1 cellular context compared by ENCODE assay signal in genomic region chr17:42853597-42853967, GRCh38.
TF ChIP-seq lines count a peak whose summit lies in the region.

No MANE protein-coding gene starts in this region.

TF ChIP-seq in HepG2, 621 proteins besides CTCF, POLR2A, EP300 and RAD21 (continues in another document):
- TF ChIP-seq ZXDC (CRISPR knock-in tag; IDR thresholded peaks at IDR 0.05) = 0 out of 2 replicates have a peak, but pooled peaks have one; percentile 63
- TF ChIP-seq, protein P1, sequence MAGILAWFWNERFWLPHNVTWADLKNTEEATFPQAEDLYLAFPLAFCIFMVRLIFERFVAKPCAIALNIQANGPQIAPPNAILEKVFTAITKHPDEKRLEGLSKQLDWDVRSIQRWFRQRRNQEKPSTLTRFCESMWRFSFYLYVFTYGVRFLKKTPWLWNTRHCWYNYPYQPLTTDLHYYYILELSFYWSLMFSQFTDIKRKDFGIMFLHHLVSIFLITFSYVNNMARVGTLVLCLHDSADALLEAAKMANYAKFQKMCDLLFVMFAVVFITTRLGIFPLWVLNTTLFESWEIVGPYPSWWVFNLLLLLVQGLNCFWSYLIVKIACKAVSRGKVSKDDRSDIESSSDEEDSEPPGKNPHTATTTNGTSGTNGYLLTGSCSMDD (CRISPR knock-in tag; IDR thresholded peaks at IDR 0.05) = no peak
- 0 out of 2 replicates have a peak, but pooled peaks have one; percentile 8 for TF ChIP-seq ZHX1 (CRISPR knock-in tag; IDR thresholded peaks at IDR 0.05; ENCODE audit: low read depth)
- no peak for TF ChIP-seq ZNF580 (CRISPR knock-in tag; IDR thresholded peaks at IDR 0.05; ENCODE audit: borderline replicate concordance, low read depth)
- no peak for TF ChIP-seq ZSCAN5A (CRISPR knock-in tag; IDR thresholded peaks at IDR 0.05; ENCODE audit: borderline replicate concordance)
- 0 out of 2 replicates have a peak, but pooled peaks have one; percentile 16 for TF ChIP-seq ZNF468 (CRISPR knock-in tag; IDR thresholded peaks at IDR 0.05)
- no peak for TF ChIP-seq ZNF816 (CRISPR knock-in tag; IDR thresholded peaks at IDR 0.05; ENCODE audit: borderline replicate concordance)
- TF ChIP-seq MTA1 (CRISPR knock-in tag; IDR thresholded peaks at IDR 0.05; ENCODE audit: borderline replicate concordance) = no peak
- TF ChIP-seq MEIS2 (CRISPR knock-in tag; IDR thresholded peaks at IDR 0.05) = 0 out of 2 replicates have a peak, but pooled peaks have one; percentile 32
- peak; percentile 28; the same call in 1 of the 2 replicates for TF ChIP-seq NFKB2 (CRISPR knock-in tag; IDR thresholded peaks at IDR 0.05; ENCODE audit: borderline replicate concordance)
- TF ChIP-seq ZNF660 (CRISPR knock-in tag; IDR thresholded peaks at IDR 0.05; ENCODE audit: borderline replicate concordance, low read depth) = no peak
- TF ChIP-seq ZNF235 (CRISPR knock-in tag; IDR thresholded peaks at IDR 0.05; ENCODE audit: borderline replicate concordance) = no peak
- TF ChIP-seq SOX13 (IDR thresholded peaks at IDR 0.05) = no peak
- no peak for TF ChIP-seq SOX13 (CRISPR knock-in tag; conservative IDR thresholded peaks at IDR 0.05 in 1 of 2, IDR thresholded peaks at IDR 0.05 in 1 of 2)
- TF ChIP-seq, protein P2, sequence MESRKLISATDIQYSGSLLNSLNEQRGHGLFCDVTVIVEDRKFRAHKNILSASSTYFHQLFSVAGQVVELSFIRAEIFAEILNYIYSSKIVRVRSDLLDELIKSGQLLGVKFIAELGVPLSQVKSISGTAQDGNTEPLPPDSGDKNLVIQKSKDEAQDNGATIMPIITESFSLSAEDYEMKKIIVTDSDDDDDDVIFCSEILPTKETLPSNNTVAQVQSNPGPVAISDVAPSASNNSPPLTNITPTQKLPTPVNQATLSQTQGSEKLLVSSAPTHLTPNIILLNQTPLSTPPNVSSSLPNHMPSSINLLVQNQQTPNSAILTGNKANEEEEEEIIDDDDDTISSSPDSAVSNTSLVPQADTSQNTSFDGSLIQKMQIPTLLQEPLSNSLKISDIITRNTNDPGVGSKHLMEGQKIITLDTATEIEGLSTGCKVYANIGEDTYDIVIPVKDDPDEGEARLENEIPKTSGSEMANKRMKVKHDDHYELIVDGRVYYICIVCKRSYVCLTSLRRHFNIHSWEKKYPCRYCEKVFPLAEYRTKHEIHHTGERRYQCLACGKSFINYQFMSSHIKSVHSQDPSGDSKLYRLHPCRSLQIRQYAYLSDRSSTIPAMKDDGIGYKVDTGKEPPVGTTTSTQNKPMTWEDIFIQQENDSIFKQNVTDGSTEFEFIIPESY (CRISPR knock-in tag; IDR thresholded peaks at IDR 0.05) = no peak
- TF ChIP-seq STAT5B (CRISPR knock-in tag; IDR thresholded peaks at IDR 0.05) = no peak
- TF ChIP-seq, protein P3, sequence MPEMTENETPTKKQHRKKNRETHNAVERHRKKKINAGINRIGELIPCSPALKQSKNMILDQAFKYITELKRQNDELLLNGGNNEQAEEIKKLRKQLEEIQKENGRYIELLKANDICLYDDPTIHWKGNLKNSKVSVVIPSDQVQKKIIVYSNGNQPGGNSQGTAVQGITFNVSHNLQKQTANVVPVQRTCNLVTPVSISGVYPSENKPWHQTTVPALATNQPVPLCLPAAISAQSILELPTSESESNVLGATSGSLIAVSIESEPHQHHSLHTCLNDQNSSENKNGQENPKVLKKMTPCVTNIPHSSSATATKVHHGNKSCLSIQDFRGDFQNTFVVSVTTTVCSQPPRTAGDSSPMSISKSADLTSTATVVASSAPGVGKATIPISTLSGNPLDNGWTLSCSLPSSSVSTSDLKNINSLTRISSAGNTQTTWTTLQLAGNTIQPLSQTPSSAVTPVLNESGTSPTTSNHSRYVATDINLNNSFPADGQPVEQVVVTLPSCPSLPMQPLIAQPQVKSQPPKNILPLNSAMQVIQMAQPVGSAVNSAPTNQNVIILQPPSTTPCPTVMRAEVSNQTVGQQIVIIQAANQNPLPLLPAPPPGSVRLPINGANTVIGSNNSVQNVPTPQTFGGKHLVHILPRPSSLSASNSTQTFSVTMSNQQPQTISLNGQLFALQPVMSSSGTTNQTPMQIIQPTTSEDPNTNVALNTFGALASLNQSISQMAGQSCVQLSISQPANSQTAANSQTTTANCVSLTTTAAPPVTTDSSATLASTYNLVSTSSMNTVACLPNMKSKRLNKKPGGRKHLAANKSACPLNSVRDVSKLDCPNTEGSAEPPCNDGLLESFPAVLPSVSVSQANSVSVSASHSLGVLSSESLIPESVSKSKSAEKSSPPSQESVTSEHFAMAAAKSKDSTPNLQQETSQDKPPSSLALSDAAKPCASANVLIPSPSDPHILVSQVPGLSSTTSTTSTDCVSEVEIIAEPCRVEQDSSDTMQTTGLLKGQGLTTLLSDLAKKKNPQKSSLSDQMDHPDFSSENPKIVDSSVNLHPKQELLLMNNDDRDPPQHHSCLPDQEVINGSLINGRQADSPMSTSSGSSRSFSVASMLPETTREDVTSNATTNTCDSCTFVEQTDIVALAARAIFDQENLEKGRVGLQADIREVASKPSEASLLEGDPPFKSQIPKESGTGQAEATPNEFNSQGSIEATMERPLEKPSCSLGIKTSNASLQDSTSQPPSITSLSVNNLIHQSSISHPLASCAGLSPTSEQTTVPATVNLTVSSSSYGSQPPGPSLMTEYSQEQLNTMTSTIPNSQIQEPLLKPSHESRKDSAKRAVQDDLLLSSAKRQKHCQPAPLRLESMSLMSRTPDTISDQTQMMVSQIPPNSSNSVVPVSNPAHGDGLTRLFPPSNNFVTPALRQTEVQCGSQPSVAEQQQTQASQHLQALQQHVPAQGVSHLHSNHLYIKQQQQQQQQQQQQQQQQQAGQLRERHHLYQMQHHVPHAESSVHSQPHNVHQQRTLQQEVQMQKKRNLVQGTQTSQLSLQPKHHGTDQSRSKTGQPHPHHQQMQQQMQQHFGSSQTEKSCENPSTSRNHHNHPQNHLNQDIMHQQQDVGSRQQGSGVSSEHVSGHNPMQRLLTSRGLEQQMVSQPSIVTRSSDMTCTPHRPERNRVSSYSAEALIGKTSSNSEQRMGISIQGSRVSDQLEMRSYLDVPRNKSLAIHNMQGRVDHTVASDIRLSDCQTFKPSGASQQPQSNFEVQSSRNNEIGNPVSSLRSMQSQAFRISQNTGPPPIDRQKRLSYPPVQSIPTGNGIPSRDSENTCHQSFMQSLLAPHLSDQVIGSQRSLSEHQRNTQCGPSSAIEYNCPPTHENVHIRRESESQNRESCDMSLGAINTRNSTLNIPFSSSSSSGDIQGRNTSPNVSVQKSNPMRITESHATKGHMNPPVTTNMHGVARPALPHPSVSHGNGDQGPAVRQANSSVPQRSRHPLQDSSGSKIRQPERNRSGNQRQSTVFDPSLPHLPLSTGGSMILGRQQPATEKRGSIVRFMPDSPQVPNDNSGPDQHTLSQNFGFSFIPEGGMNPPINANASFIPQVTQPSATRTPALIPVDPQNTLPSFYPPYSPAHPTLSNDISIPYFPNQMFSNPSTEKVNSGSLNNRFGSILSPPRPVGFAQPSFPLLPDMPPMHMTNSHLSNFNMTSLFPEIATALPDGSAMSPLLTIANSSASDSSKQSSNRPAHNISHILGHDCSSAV (CRISPR knock-in tag; IDR thresholded peaks at IDR 0.05; ENCODE audit: borderline replicate concordance) = no peak
- TF ChIP-seq ADNP (CRISPR knock-in tag; IDR thresholded peaks at IDR 0.05) = no peak
- no peak for TF ChIP-seq NFE2L2 (IDR thresholded peaks at IDR 0.05; ENCODE audit: low read length)
- peak; percentile 43; the same call in 1 of the 2 replicates for TF ChIP-seq PHF20 (CRISPR knock-in tag; IDR thresholded peaks at IDR 0.05)
- TF ChIP-seq HIVEP1 (CRISPR knock-in tag; IDR thresholded peaks at IDR 0.05) = no peak
- TF ChIP-seq RFX3 (CRISPR knock-in tag; IDR thresholded peaks at IDR 0.05) = no peak
- TF ChIP-seq ZNF589 (CRISPR knock-in tag; conservative IDR thresholded peaks at IDR 0.05) = no peak
- 0 out of 2 replicates have a peak, but pooled peaks have one; percentile 59 for TF ChIP-seq ZNF558 (CRISPR knock-in tag; IDR thresholded peaks at IDR 0.05; ENCODE audit: borderline replicate concordance)
- no peak for TF ChIP-seq POGZ (CRISPR knock-in tag; IDR thresholded peaks at IDR 0.05)
- TF ChIP-seq YY1 (IDR thresholded peaks at IDR 0.05; ENCODE audit: insufficient read depth, insufficient replicate concordance, low read depth, low read length) = no peak
- TF ChIP-seq, protein P4, sequence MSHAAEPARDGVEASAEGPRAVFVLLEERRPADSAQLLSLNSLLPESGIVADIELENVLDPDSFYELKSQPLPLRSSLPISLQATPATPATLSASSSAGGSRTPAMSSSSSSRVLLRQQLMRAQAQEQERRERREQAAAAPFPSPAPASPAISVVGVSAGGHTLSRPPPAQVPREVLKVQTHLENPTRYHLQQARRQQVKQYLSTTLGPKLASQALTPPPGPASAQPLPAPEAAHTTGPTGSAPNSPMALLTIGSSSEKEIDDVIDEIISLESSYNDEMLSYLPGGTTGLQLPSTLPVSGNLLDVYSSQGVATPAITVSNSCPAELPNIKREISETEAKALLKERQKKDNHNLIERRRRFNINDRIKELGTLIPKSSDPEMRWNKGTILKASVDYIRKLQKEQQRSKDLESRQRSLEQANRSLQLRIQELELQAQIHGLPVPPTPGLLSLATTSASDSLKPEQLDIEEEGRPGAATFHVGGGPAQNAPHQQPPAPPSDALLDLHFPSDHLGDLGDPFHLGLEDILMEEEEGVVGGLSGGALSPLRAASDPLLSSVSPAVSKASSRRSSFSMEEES (CRISPR knock-in tag; IDR thresholded peaks at IDR 0.05) = no peak
- TF ChIP-seq POLR2G (IDR thresholded peaks at IDR 0.05; ENCODE audit: low read depth, low read length) = no peak
- 0 out of 2 replicates have a peak, but pooled peaks have one; percentile 13 for TF ChIP-seq ZIK1 (CRISPR knock-in tag; IDR thresholded peaks at IDR 0.05; ENCODE audit: borderline replicate concordance, low read depth)
- TF ChIP-seq MEF2D (CRISPR knock-in tag; IDR thresholded peaks at IDR 0.05) = 0 out of 2 replicates have a peak, but pooled peaks have one; percentile 59
- TF ChIP-seq ZNF512B (CRISPR knock-in tag; IDR thresholded peaks at IDR 0.05; ENCODE audit: borderline replicate concordance) = peak; percentile 67; the same call in 1 of the 2 replicates
- TF ChIP-seq MIER3 (CRISPR knock-in tag; IDR thresholded peaks at IDR 0.05; ENCODE audit: borderline replicate concordance) = no peak
- no peak for TF ChIP-seq ZNF282 (IDR thresholded peaks at IDR 0.05; ENCODE audit: partially characterized antibody)
